Comparison of ENCODE assay signal across 9 cellular contexts in genomic region chr15:93088981-93089854, GRCh38. TPM values are rescaled to one million over a fixed set of nuclear protein-coding genes. Genes with fewer than 3 reads are reported as not detected.
A peak's percentile ranks its signal among the peaks of the same experiment; 100 is the strongest.
DNase-seq lines count a peak whose midpoint lies in the region; ATAC-seq and TF ChIP-seq lines count a peak whose summit lies in the region.
"Had no signal": no experiment of that assay in that cellular context is flagged by ENCODE, and none has a peak within 500 bp of the region (broad histone marks: within the 10 kb centered on the region; RNA-seq: fewer than 3 reads in every experiment).

TSS of gene RGMA (minus strand) at chr15:93089211. CDS start at chr15:93088932, 279 bp downstream.

- POLR2A ChIA-PET in activated B cell treated with CpG ODN at 0.5 μM for 24 hours (lab: Charles Lee) = no interaction called here

- no peaks in the 10 kb centered on the region for H3K9me3 ChIP-seq in parathyroid adenoma (ENCODE audit: control insufficient read depth, low read length)

- intact Hi-C loops in activated B cell treated with CpG ODN at 0.5 μM for 24 hours (cut with micrococcal nuclease) (loop anchor here (5.0 kb wide), 1 partner anchor 1033 kb away; no protein-coding TSS in a partner anchor), Right ventricle myocardium superior (cut with DNase I) (loop anchor here (2.0 to 5.0 kb wide), 2 partner anchors 64 to 253 kb away; no protein-coding TSS in a partner anchor)

- no peaks in the 10 kb centered on the region for H3K36me3 ChIP-seq in parathyroid adenoma (ENCODE audit: control insufficient read depth, insufficient read depth, low read length)

- no peaks in the 10 kb centered on the region for H3K27me3 ChIP-seq in parathyroid adenoma (ENCODE audit: control insufficient read depth, insufficient read depth, low read length)

- H3K4me1 ChIP-seq in parathyroid adenoma = no peaks in the 10 kb centered on the region

- peaks cover 13% of the 10 kb centered on the region for H3K4me1 Mint-ChIP-seq in activated T-cell treated with anti-CD3 and anti-CD28 coated beads, Interleukin-2, amount 50 U/mL, for 24 hours (ENCODE audit: low read depth)
- H3K4me1 Mint-ChIP-seq in activated B cell treated with CpG ODN at 0.5 μM for 24 hours = peaks cover 21% of the 10 kb centered on the region

- H2AFZ ChIP-seq in parathyroid adenoma = peak within 1 kb of the TSS; percentile 58

- no peaks in the 10 kb centered on the region for H3K9me3 Mint-ChIP-seq in activated T-cell treated with anti-CD3 and anti-CD28 coated beads, Interleukin-2, amount 50 U/mL, for 24 hours
- no peaks in the 10 kb centered on the region for H3K9me3 Mint-ChIP-seq in activated B cell treated with CpG ODN at 0.5 μM for 24 hours

- H3K79me2 ChIP-seq in parathyroid adenoma = no peaks in the 10 kb centered on the region

- CTCF ChIA-PET in activated B cell treated with CpG ODN at 0.5 μM for 24 hours (lab: Charles Lee) = no interaction called here

- TF ChIP-seq CTCF in activated B cell treated with CpG ODN at 0.5 μM for 24 hours (IDR thresholded peaks at IDR 0.05) = no peak
- no peak for TF ChIP-seq CTCF in parathyroid adenoma (IDR thresholded peaks at IDR 0.05)

- H3K36me3 Mint-ChIP-seq in activated T-cell treated with anti-CD3 and anti-CD28 coated beads, Interleukin-2, amount 50 U/mL, for 24 hours (ENCODE audit: low read depth) = no peaks in the 10 kb centered on the region
- H3K36me3 Mint-ChIP-seq in activated B cell treated with CpG ODN at 0.5 μM for 24 hours (ENCODE audit: low read depth) = no peaks in the 10 kb centered on the region

- H3K27me3 Mint-ChIP-seq in activated T-cell treated with anti-CD3 and anti-CD28 coated beads, Interleukin-2, amount 50 U/mL, for 24 hours = peaks cover 62% of the 10 kb centered on the region
- H3K27me3 Mint-ChIP-seq in activated B cell treated with CpG ODN at 0.5 μM for 24 hours = peaks cover 58% of the 10 kb centered on the region

- H3K4me3 ChIP-seq in parathyroid adenoma (ENCODE audit: low read depth, low read length) = no peak within 1 kb of the TSS

- DNase-seq in activated T-cell treated with anti-CD3 and anti-CD28 coated beads, Interleukin-2, amount 50 U/mL, for 24 hours = peak; percentile 39
- DNase-seq in activated T-cell treated with anti-CD3 and anti-CD28 coated beads, Interleukin-2, amount 50 U/mL, for 1 hour = no peak
- no peak for DNase-seq in activated B cell treated with CpG ODN at 0.5 μM for 24 hours
- DNase-seq in Right ventricle myocardium superior = peak; percentile 71
- DNase-seq in NCI-H1105 (lab: John Stamatoyannopoulos, UW) = no peak
- no peak for DNase-seq in A172 (ENCODE audit: low spot score)

- peak within 1 kb of the TSS; percentile 71 for H3K4me3 Mint-ChIP-seq in activated T-cell treated with anti-CD3 and anti-CD28 coated beads, Interleukin-2, amount 50 U/mL, for 24 hours
- H3K4me3 Mint-ChIP-seq in activated B cell treated with CpG ODN at 0.5 μM for 24 hours = peak within 1 kb of the TSS; percentile 73

- no peak within 1 kb of the TSS for H3K27ac ChIP-seq in parathyroid adenoma

- no peak within 1 kb of the TSS for H3K27ac Mint-ChIP-seq in activated T-cell treated with anti-CD3 and anti-CD28 coated beads, Interleukin-2, amount 50 U/mL, for 24 hours
- H3K27ac Mint-ChIP-seq in activated B cell treated with CpG ODN at 0.5 μM for 24 hours = no peak within 1 kb of the TSS

- ATAC-seq in activated B cell treated with CpG ODN at 0.5 μM for 24 hours (ENCODE audit: low read depth) = no peak
- peak; percentile 69 for ATAC-seq in Right ventricle myocardium superior (ENCODE audit: poor library complexity)
- no peak for ATAC-seq in GM19463 (IDR thresholded peaks at IDR 0.05; ENCODE audit: unreplicated experiment)

- peak within 1 kb of the TSS; percentile 5 for H3K4me2 ChIP-seq in parathyroid adenoma (ENCODE audit: low read length)

- no peak within 1 kb of the TSS for H3K9ac ChIP-seq in parathyroid adenoma

RNA-seq across cellular contexts. Expression of gene RGMA, which starts in this region (rescaled TPM):
- total RNA-seq in activated B cell treated with CpG ODN at 0.5 μM for 24 hours (not detected in 2 replicates), Right ventricle myocardium superior (25.0 TPM)
- total RNA-seq in A172 (2014; rRNA removed; shearing (Covaris generic)) = 0.05 and 0.90 TPM in 2 replicates
- total RNA-seq: activated CD8-positive, alpha-beta memory T cell treated with anti-CD3 and anti-CD28 coated beads for 36 hours had no signal

Comparison
In these comparisons a context has a peak if more than half of its experiments do, and no peak if none do; other contexts are left out.
1. RNA of gene RGMA (total RNA-seq): 25.0 TPM in Right ventricle myocardium superior (single experiment); 0.05 to 0.90 TPM in A172 and not detected in activated B cell treated with CpG ODN at 0.5 μM for 24 hours; every median in the first group is over 10 times any median in the second.
2. DNase-seq: peak in activated T-cell treated with anti-CD3 and anti-CD28 coated beads, Interleukin-2, amount 50 U/mL, for 24 hours (single experiment) and Right ventricle myocardium superior (single experiment); none in activated T-cell treated with anti-CD3 and anti-CD28 coated beads, Interleukin-2, amount 50 U/mL, for 1 hour (single experiment), activated B cell treated with CpG ODN at 0.5 μM for 24 hours (single experiment), NCI-H1105 (single experiment) and A172 (single experiment).